In the genomic region with DNA sequence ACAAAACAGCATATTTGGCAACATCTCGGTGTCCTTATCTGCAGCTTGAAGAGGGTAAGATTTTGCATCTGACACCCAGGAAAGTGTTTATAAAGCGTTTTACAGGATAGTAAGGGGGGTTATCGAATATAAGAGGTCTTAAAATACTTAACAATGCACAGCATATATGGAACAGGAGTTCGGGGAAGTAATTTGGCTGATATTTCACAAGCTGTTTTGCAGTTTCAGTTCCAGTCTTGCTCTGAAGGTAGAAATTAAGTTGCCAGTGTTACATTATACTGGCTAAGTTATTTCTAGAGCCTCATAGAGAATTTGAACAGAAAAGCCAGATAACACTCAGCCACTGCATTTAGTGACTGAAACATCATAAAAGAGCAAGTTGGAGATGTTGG, we compare ENCODE assay signal across 8 cellular contexts. TPM values are rescaled to one million over a fixed set of nuclear protein-coding genes. Genes with fewer than 3 reads are reported as not detected.
DNase-seq lines count a peak whose midpoint lies in the region; ATAC-seq, FAIRE-seq and TF ChIP-seq lines count a peak whose summit lies in the region.

No MANE protein-coding gene starts in this region.

- no peak overlapping the region for H2BK15ac ChIP-seq in H1 (ENCODE audit: low read length)

- H4K12ac ChIP-seq in trophoblast cell (ENCODE audit: low read depth, low read length) = no peak overlapping the region

- H3K9me3 ChIP-seq in H1 (ENCODE audit: insufficient read depth in 2 of 2, low read depth in 1 of 2, low read length in 1 of 2) = peaks cover 0 to 6% of the 10 kb centered on the region in 2 experiments; a peak in 1 of 4 replicates
- H3K9me3 ChIP-seq in trophoblast cell (ENCODE audit: insufficient read depth, low read depth, low read length) = peaks cover 8% of the 10 kb centered on the region
- H3K9me3 ChIP-seq in SJCRH30 (replicated peaks) = peaks cover 2% of the 10 kb centered on the region; the same call in 1 of the 2 replicates

- H3K23me2 ChIP-seq in H1 (ENCODE audit: low read depth, low read length) = peaks cover 11% of the 10 kb centered on the region

- H2AFZ ChIP-seq in H1 (ENCODE audit: low read length) (peak overlapping the region; percentile 99), trophoblast cell (ENCODE audit: insufficient read depth, low read length, poor library complexity) (no peak overlapping the region)

- H2AK5ac ChIP-seq in H1 (ENCODE audit: low read depth, low read length) (no peak overlapping the region), trophoblast cell (ENCODE audit: low read length) (no peak overlapping the region)

- H3K4ac ChIP-seq in H1 (replicated peaks; ENCODE audit: insufficient read length, low read depth, low read length) (no peak overlapping the region), trophoblast cell (ENCODE audit: low read depth, low read length) (no peak overlapping the region)

- H3K79me2 ChIP-seq in H1 (ENCODE audit: control insufficient read depth in 1 of 2, insufficient read depth in 2 of 2, low read length in 2 of 2) (peaks cover 5 to 35% of the 10 kb centered on the region in 2 experiments), trophoblast cell (ENCODE audit: control insufficient read depth, insufficient read depth, low read length, poor library complexity) (peaks cover 19% of the 10 kb centered on the region)

- no peak overlapping the region for H3K23ac ChIP-seq in H1 (ENCODE audit: insufficient read length)
- H3K23ac ChIP-seq in trophoblast cell (ENCODE audit: low read length) = no peak overlapping the region

- TF ChIP-seq POLR2A in H1 (IDR thresholded peaks at IDR 0.05; ENCODE audit: control extremely low read depth in 1 of 2, low read depth in 2 of 2, low read length in 2 of 2) = no peak

- no peak for DNase-seq in LNCaP clone FGC (ENCODE audit: low read depth)
- no peak for DNase-seq in H1 (ENCODE audit: low read depth in 1 of 2, low spot score in 2 of 2)
- no peak for DNase-seq in trophoblast cell
- no peak for DNase-seq in NCI-H748 (lab: John Stamatoyannopoulos, UW; ENCODE audit: unreplicated experiment)
- DNase-seq in OCI-M1 (lab: John Stamatoyannopoulos, UW) = no peak
- DNase-seq in islet precursor cell = no peak
- DNase-seq in SJCRH30 = no peak

- H3K27me3 ChIP-seq in H1 (replicated peaks in 1 of 4; ENCODE audit: control insufficient read depth in 3 of 4, extremely low read depth in 1 of 4, insufficient read depth in 3 of 4, low read length in 3 of 4) (no peaks in the 10 kb centered on the region), trophoblast cell (ENCODE audit: insufficient read depth, low read length) (no peaks in the 10 kb centered on the region), SJCRH30 (no peaks in the 10 kb centered on the region)

- peak; percentile 22 for ATAC-seq in GM18508 (IDR thresholded peaks at IDR 0.05; ENCODE audit: insufficient read depth, unreplicated experiment)

- no peak overlapping the region for H3K18ac ChIP-seq in H1 (ENCODE audit: extremely low read depth, low read length)
- no peak overlapping the region for H3K18ac ChIP-seq in trophoblast cell (ENCODE audit: low read length)

- H3K4me3 ChIP-seq in LNCaP clone FGC (ENCODE audit: low read depth, low read length) = peak overlapping the region; percentile 78
- peak overlapping the region; percentile 75 to 91 (median 86); a peak in 7 of 8 replicates for H3K4me3 ChIP-seq in H1 (ENCODE audit: extremely low read depth in 1 of 4, insufficient read depth in 2 of 4, low read depth in 3 of 4, low read length in 4 of 4)
- no peak overlapping the region for H3K4me3 ChIP-seq in trophoblast cell (ENCODE audit: low read depth, low read length)
- no peak overlapping the region; the same call in 1 of the 2 replicates for H3K4me3 ChIP-seq in SJCRH30

- H2BK12ac ChIP-seq in H1 (ENCODE audit: low read depth, low read length) (no peak overlapping the region), trophoblast cell (ENCODE audit: low read length) (no peak overlapping the region)

- no peak overlapping the region for H3K9ac ChIP-seq in H1 (replicated peaks in 1 of 4; ENCODE audit: extremely low read depth in 1 of 4, low read depth in 3 of 4, low read length in 3 of 4)
- no peak overlapping the region for H3K9ac ChIP-seq in trophoblast cell (ENCODE audit: low read length)

- H2BK120ac ChIP-seq in H1 (replicated peaks; ENCODE audit: low read depth, low read length) (no peak overlapping the region), trophoblast cell (ENCODE audit: insufficient read depth, low read length, poor library complexity) (no peak overlapping the region)

- 64% methylated on average over 4 of the region's 4 CpGs; no CpG with 5 or more reads in 1 of the 2 experiments for WGBS in H1 (ENCODE audit: extremely low coverage in 1 of 2, insufficient coverage in 1 of 2, insufficient read length in 1 of 2, insufficient replicate concordance in 2 of 2, low coverage in 1 of 2, low lambda C conversion rate in 2 of 2, missing lambda C conversion rate in 1 of 2), 2 experiments
- WGBS in trophoblast cell (ENCODE audit: extremely low coverage, insufficient coverage, insufficient read length) = no CpG with 5 or more reads among the region's 4 CpGs

- H3K14ac ChIP-seq in H1 (ENCODE audit: insufficient read length) (no peak overlapping the region), trophoblast cell (ENCODE audit: low read length) (no peak overlapping the region)

- H4K5ac ChIP-seq in H1 (ENCODE audit: insufficient read length, low read depth, low read length) = no peak overlapping the region

- H3K4me2 ChIP-seq in H1 (ENCODE audit: insufficient read depth in 1 of 2, low read depth in 2 of 2, low read length in 2 of 2) = peak overlapping the region; percentile 77 to 88
- peak overlapping the region; percentile 99 for H3K4me2 ChIP-seq in trophoblast cell (ENCODE audit: low read length)

- H3K4me1 ChIP-seq in H1 (replicated peaks in 1 of 4; ENCODE audit: control insufficient read depth in 3 of 4, insufficient read depth in 4 of 4, low read length in 3 of 4) (peaks cover 0 to 6% (median 5%) of the 10 kb centered on the region in 4 experiments; a peak in 3 of 7 replicates), trophoblast cell (ENCODE audit: control insufficient read depth in 1 of 2, insufficient read depth in 2 of 2, low read length in 2 of 2) (peaks cover 4 to 8% of the 10 kb centered on the region in 2 experiments), SJCRH30 (0 out of 2 replicates have a peak, but pooled peaks cover 3% of the 10 kb centered on the region)

- H3K79me1 ChIP-seq in H1 (ENCODE audit: low read depth, low read length) = no peaks in the 10 kb centered on the region
- peaks cover 10% of the 10 kb centered on the region for H3K79me1 ChIP-seq in trophoblast cell (ENCODE audit: low read length)

- POLR2A ChIA-PET in H1 (lab: Charles Lee; ENCODE audit: partially characterized antibody) = interaction anchor here (0.6 kb wide), 1 partner anchor 124 kb away, joined by 3 read pairs; no protein-coding TSS in a partner anchor

- TF ChIP-seq CTCF in LNCaP clone FGC (IDR thresholded peaks at IDR 0.05; ENCODE audit: control insufficient read depth, extremely low read depth, insufficient read depth) (no peak), H1 (IDR thresholded peaks at IDR 0.05; ENCODE audit: control extremely low read depth in 1 of 3, insufficient read depth in 1 of 3, low read depth in 1 of 3, low read length in 3 of 3) (no peak)

- CTCF ChIA-PET in H1 (lab: Charles Lee; ENCODE audit: partially characterized antibody) = interaction anchor here (1.0 kb wide), 1 partner anchor 183 kb away, joined by 3 read pairs; no protein-coding TSS in a partner anchor

- no peak overlapping the region for H4K8ac ChIP-seq in H1 (ENCODE audit: extremely low read depth, insufficient read depth, low read length)
- H4K8ac ChIP-seq in trophoblast cell (ENCODE audit: low read depth, low read length) = no peak overlapping the region

- no peak for TF ChIP-seq RAD21 in H1 (IDR thresholded peaks at IDR 0.05 in 1 of 2, conservative IDR thresholded peaks at IDR 0.05 in 1 of 2; ENCODE audit: low read depth in 2 of 2, low read length in 2 of 2)

- H3K36me3 ChIP-seq in H1 (ENCODE audit: control insufficient read depth in 2 of 4, insufficient read depth in 4 of 4, low read length in 3 of 4) (no peaks in the 10 kb centered on the region), trophoblast cell (ENCODE audit: control insufficient read depth in 1 of 2, insufficient read depth in 2 of 2, low read length in 2 of 2) (peaks cover 0 to 4% of the 10 kb centered on the region in 2 experiments), SJCRH30 (no peaks in the 10 kb centered on the region)

- H3K56ac ChIP-seq in H1 (replicated peaks; ENCODE audit: insufficient read length, low read depth, low read length) = no peak overlapping the region

- FAIRE-seq in H1 (lab: Jason Lieb, UNC) = no peak

- H4K91ac ChIP-seq in H1 (replicated peaks; ENCODE audit: insufficient read length, low read length) (peak overlapping the region; percentile 90), trophoblast cell (ENCODE audit: low read depth, low read length) (no peak overlapping the region)

- no peak overlapping the region for H2BK5ac ChIP-seq in H1 (ENCODE audit: low read depth, low read length)
- no peak overlapping the region for H2BK5ac ChIP-seq in trophoblast cell (ENCODE audit: low read depth, low read length, poor library complexity)

- peaks cover 0 to 5% of the 10 kb centered on the region in 2 experiments for H4K20me1 ChIP-seq in H1 (replicated peaks in 1 of 2; ENCODE audit: control insufficient read depth in 1 of 2, insufficient read depth in 2 of 2, low read length in 2 of 2)

- no peak for TF ChIP-seq EP300 in H1 (IDR thresholded peaks at IDR 0.05; ENCODE audit: borderline replicate concordance in 1 of 2, low read depth in 2 of 2, low read length in 2 of 2)

- H3K27ac ChIP-seq in H1 (ENCODE audit: low read depth, low read length) = no peak overlapping the region
- no peak overlapping the region for H3K27ac ChIP-seq in trophoblast cell (ENCODE audit: low read depth, low read length)
- H3K27ac ChIP-seq in SJCRH30 = no peak overlapping the region

- H2BK20ac ChIP-seq in H1 (ENCODE audit: low read length) = no peak overlapping the region; the same call in 1 of the 2 replicates

RNA-seq across cellular contexts. Expression of gene MAP4K5, which starts 0.9 kb away (rescaled TPM):
- total RNA-seq in H1 (2021; fragmentation: NEBNext Ultra II Directional; extraction: Animal tissue kit (Norgen Biotek cat#: 25700)) = 34.5 and 35.3 TPM in 2 replicates
- 7.6 and 9.2 TPM in 2 replicates for polyA plus RNA-seq in H1 (2011; rRNA removed)
- polyA plus RNA-seq in H1 (2011; cell fraction: cytosol; rRNA removed) = 12.8 TPM
- polyA plus RNA-seq in H1 (2011; cell fraction: nucleus; rRNA removed) = 20.2 TPM
- polyA plus RNA-seq in H1 (2012, experiment 1 of 2) = 9.0 to 16.8 TPM (median 12.9 TPM) in 4 replicates
- 0.92 TPM for polyA plus RNA-seq in H1 (2012, experiment 2 of 2)
- 19.2 TPM for polyA plus RNA-seq in H1 (2013, experiment 1 of 2)
- 18.2 TPM for polyA plus RNA-seq in H1 (2013, experiment 2 of 2)
- 9.2 and 12.0 TPM in 2 replicates for polyA minus RNA-seq in H1 (2011; rRNA and poly(A)+ RNA removed)
- polyA minus RNA-seq in H1 (2011; cell fraction: cytosol; rRNA and poly(A)+ RNA removed) = 13.9 TPM
- polyA minus RNA-seq in H1 (2011; cell fraction: nucleus; rRNA and poly(A)+ RNA removed) = 43.1 TPM
- 33.2 and 35.4 TPM in 2 replicates for polyA plus RNA-seq in trophoblast cell (2013)
- 45.1 and 57.3 TPM in 2 replicates for total RNA-seq in SJCRH30 (2014; rRNA removed; shearing (Covaris generic))

RNA-seq across cellular contexts. Expression of gene ATL1, which starts 26.6 kb away (rescaled TPM):
- total RNA-seq in H1 (2021; fragmentation: NEBNext Ultra II Directional; extraction: Animal tissue kit (Norgen Biotek cat#: 25700)) = 4.2 and 5.9 TPM in 2 replicates
- 2.1 and 4.0 TPM in 2 replicates for polyA plus RNA-seq in H1 (2011; rRNA removed)
- polyA plus RNA-seq in H1 (2011; cell fraction: cytosol; rRNA removed) = 4.3 TPM
- 3.4 TPM for polyA plus RNA-seq in H1 (2011; cell fraction: nucleus; rRNA removed)
- polyA plus RNA-seq in H1 (2012, experiment 1 of 2) = 3.9 to 5.0 TPM (median 4.6 TPM) in 4 replicates
- polyA plus RNA-seq in H1 (2012, experiment 2 of 2) = 0.38 TPM
- 4.5 TPM for polyA plus RNA-seq in H1 (2013, experiment 1 of 2)
- polyA plus RNA-seq in H1 (2013, experiment 2 of 2) = 5.7 TPM
- polyA minus RNA-seq in H1 (2011; rRNA and poly(A)+ RNA removed) = 6.0 and 7.2 TPM in 2 replicates
- 6.2 TPM for polyA minus RNA-seq in H1 (2011; cell fraction: cytosol; rRNA and poly(A)+ RNA removed)
- 8.5 TPM for polyA minus RNA-seq in H1 (2011; cell fraction: nucleus; rRNA and poly(A)+ RNA removed)
- polyA plus RNA-seq in trophoblast cell (2013) = 0.93 and 1.1 TPM in 2 replicates
- total RNA-seq in SJCRH30 (2014; rRNA removed; shearing (Covaris generic)) = 0.59 and 0.66 TPM in 2 replicates

Comparison
In these comparisons a context has a peak if more than half of its experiments do, and no peak if none do; other contexts are left out.
1. H3K4me3 ChIP-seq: peak in LNCaP clone FGC (single experiment) and H1 (4 of 4); none in trophoblast cell (single experiment) and SJCRH30 (single experiment).